Comparison of ENCODE assay signal across 8 cellular contexts in genomic region chr6:110944681-110945151, GRCh38. TPM values are rescaled to one million over a fixed set of nuclear protein-coding genes. Genes with fewer than 3 reads are reported as not detected.
A peak's percentile ranks its signal among the peaks of the same experiment; 100 is the strongest.
DNase-seq lines count a peak whose midpoint lies in the region; ATAC-seq and TF ChIP-seq lines count a peak whose summit lies in the region.

No MANE protein-coding gene starts in this region.

- peak overlapping the region; percentile 86 for H3K27ac Mint-ChIP-seq in T-helper 2 cell treated with Interferon-gamma antibody and Interleukin-4, amounts not matched to agents 5 μg/mL and 100 μg/mL, for 36 hours
- H3K27ac Mint-ChIP-seq in stimulated activated naive CD8-positive, alpha-beta T cell treated with anti-CD3 and anti-CD28 coated beads, Interleukin-15, amount 100 ng/mL, for 72 hours, result peak overlapping the region; percentile 1 to 78

- H3K4me3 Mint-ChIP-seq in T-helper 2 cell treated with Interferon-gamma antibody and Interleukin-4, amounts not matched to agents 5 μg/mL and 100 μg/mL, for 36 hours, result no peak overlapping the region
- H3K4me3 Mint-ChIP-seq in stimulated activated naive CD8-positive, alpha-beta T cell treated with anti-CD3 and anti-CD28 coated beads, Interleukin-15, amount 100 ng/mL, for 72 hours, result peak overlapping the region; percentile 39 to 44

- ATAC-seq in HG03469 (IDR thresholded peaks at IDR 0.05; ENCODE audit: unreplicated experiment), result peak; percentile 100
- peak; percentile 100 for ATAC-seq in stimulated activated naive CD8-positive, alpha-beta T cell treated with anti-CD3 and anti-CD28 coated beads, Interleukin-15, amount 100 ng/mL, for 72 hours

- no peaks in the 10 kb centered on the region for H3K36me3 Mint-ChIP-seq in T-helper 2 cell treated with Interferon-gamma antibody and Interleukin-4, amounts not matched to agents 5 μg/mL and 100 μg/mL, for 36 hours (ENCODE audit: low read depth)

- peaks cover 8% of the 10 kb centered on the region for H3K4me1 Mint-ChIP-seq in T-helper 2 cell treated with Interferon-gamma antibody and Interleukin-4, amounts not matched to agents 5 μg/mL and 100 μg/mL, for 36 hours (ENCODE audit: low read depth)
- H3K4me1 Mint-ChIP-seq in stimulated activated naive CD8-positive, alpha-beta T cell treated with anti-CD3 and anti-CD28 coated beads, Interleukin-15, amount 100 ng/mL, for 72 hours, result peaks cover 12% of the 10 kb centered on the region

- no peaks in the 10 kb centered on the region for H3K9me3 Mint-ChIP-seq in T-helper 2 cell treated with Interferon-gamma antibody and Interleukin-4, amounts not matched to agents 5 μg/mL and 100 μg/mL, for 36 hours
- H3K9me3 Mint-ChIP-seq in stimulated activated naive CD8-positive, alpha-beta T cell treated with anti-CD3 and anti-CD28 coated beads, Interleukin-15, amount 100 ng/mL, for 72 hours, result no peaks in the 10 kb centered on the region

- no peak overlapping the region for H3K4me3 ChIP-seq in fibroblast of mammary gland (ENCODE audit: control insufficient read depth, low read depth, low read length)

- H3K27me3 Mint-ChIP-seq in T-helper 2 cell treated with Interferon-gamma antibody and Interleukin-4, amounts not matched to agents 5 μg/mL and 100 μg/mL, for 36 hours (ENCODE audit: low read depth), result no peaks in the 10 kb centered on the region
- no peaks in the 10 kb centered on the region for H3K27me3 Mint-ChIP-seq in stimulated activated naive CD8-positive, alpha-beta T cell treated with anti-CD3 and anti-CD28 coated beads, Interleukin-15, amount 100 ng/mL, for 72 hours

- TF ChIP-seq CTCF in GM20000 (IDR thresholded peaks at IDR 0.05; ENCODE audit: extremely low read depth, missing control alignments), result no peak
- no peak for TF ChIP-seq CTCF in fibroblast of mammary gland (conservative IDR thresholded peaks at IDR 0.05; ENCODE audit: control insufficient read depth, insufficient read depth, low read depth, low read length)

- DNase-seq in Daoy (ENCODE audit: low read depth) (peak; percentile 86), GM20000 (ENCODE audit: low spot score) (peak; percentile 79), fibroblast of mammary gland (ENCODE audit: low read depth) (peak; percentile 95), NCI-H1105 (lab: John Stamatoyannopoulos, UW) (no peak), NCI-H774 (lab: John Stamatoyannopoulos, UW) (no peak)
- DNase-seq in T-helper 2 cell treated with Interferon-gamma antibody and Interleukin-4, amounts not matched to agents 5 μg/mL and 100 μg/mL, for 36 hours (ENCODE audit: low spot score), result peak; percentile 70
- peak; percentile 49 to 65 for DNase-seq in stimulated activated naive CD8-positive, alpha-beta T cell treated with anti-CD3 and anti-CD28 coated beads, Interleukin-15, amount 100 ng/mL, for 72 hours

RNA-seq across cellular contexts. Expression of gene GTF3C6, which starts 13.8 kb away (rescaled TPM):
- 167 and 170 TPM in 2 replicates for total RNA-seq in Daoy (2014; rRNA removed; shearing (Covaris generic))

RNA-seq across cellular contexts. Expression of gene RPF2, which starts 37.1 kb away (rescaled TPM):
- total RNA-seq in Daoy (2014; rRNA removed; shearing (Covaris generic)), result 149 and 196 TPM in 2 replicates

Comparison
In these comparisons a context has a peak if more than half of its experiments do, and no peak if none do; other contexts are left out.
1. DNase-seq: peak in Daoy (single experiment), GM20000 (single experiment), T-helper 2 cell treated with Interferon-gamma antibody and Interleukin-4, amounts not matched to agents 5 μg/mL and 100 μg/mL, for 36 hours (single experiment), fibroblast of mammary gland (single experiment) and stimulated activated naive CD8-positive, alpha-beta T cell treated with anti-CD3 and anti-CD28 coated beads, Interleukin-15, amount 100 ng/mL, for 72 hours (2 of 2); none in NCI-H1105 (single experiment) and NCI-H774 (single experiment).